10 cellular contexts compared by ENCODE assay signal in genomic region chr6:163459536-163459935, GRCh38. TPM values are rescaled to one million over a fixed set of nuclear protein-coding genes. Genes with fewer than 3 reads are reported as not detected.
A peak's percentile ranks its signal among the peaks of the same experiment; 100 is the strongest.
DNase-seq lines count a peak whose midpoint lies in the region; ATAC-seq, FAIRE-seq and TF ChIP-seq lines count a peak whose summit lies in the region.
"Had no signal": no experiment of that assay in that cellular context is flagged by ENCODE, and none has a peak within 500 bp of the region (broad histone marks: within the 10 kb centered on the region; RNA-seq: fewer than 3 reads in every experiment).

No MANE protein-coding gene starts in this region.

- H3K36me3 ChIP-seq in endothelial cell of umbilical vein (ENCODE audit: control insufficient read depth in 2 of 2, extremely low read depth in 1 of 2, insufficient read depth in 2 of 2, low read length in 2 of 2) (peaks cover 0 to 2% of the 10 kb centered on the region in 2 experiments), skeletal muscle satellite cell (ENCODE audit: insufficient read depth, low read length) (no peaks in the 10 kb centered on the region)

- H3K9me3 ChIP-seq in T-helper 17 cell (ENCODE audit: control insufficient read depth, low read length, poor library complexity, severe bottlenecking), result no peaks in the 10 kb centered on the region
- H3K9me3 ChIP-seq in endothelial cell of umbilical vein (replicated peaks; ENCODE audit: control insufficient read depth, insufficient read depth, low read length), result no peaks in the 10 kb centered on the region
- H3K9me3 ChIP-seq in skeletal muscle satellite cell (replicated peaks; ENCODE audit: low read length), result no peaks in the 10 kb centered on the region

- no peaks in the 10 kb centered on the region for H3K9me3 Mint-ChIP-seq in activated T-cell treated with anti-CD3 and anti-CD28 coated beads, Interleukin-2, amount 50 U/mL, for 4 hours

- ATAC-seq in activated T-cell treated with anti-CD3 and anti-CD28 coated beads, Interleukin-2, amount 50 U/mL, for 4 hours, result no peak
- ATAC-seq in T-helper 17 cell (no peak), HG02798 (IDR thresholded peaks at IDR 0.05; ENCODE audit: poor library complexity, unreplicated experiment) (no peak)

- no peaks in the 10 kb centered on the region for H3K27me3 Mint-ChIP-seq in activated T-cell treated with anti-CD3 and anti-CD28 coated beads, Interleukin-2, amount 50 U/mL, for 4 hours (ENCODE audit: low read depth)
- H3K27me3 Mint-ChIP-seq in T-helper 17 cell, result no peaks in the 10 kb centered on the region

- peaks cover 2% of the 10 kb centered on the region for H3K9me1 ChIP-seq in endothelial cell of umbilical vein (replicated peaks; ENCODE audit: control insufficient read depth, extremely low read depth, insufficient read depth, low read length)

- H3K4me1 Mint-ChIP-seq in activated T-cell treated with anti-CD3 and anti-CD28 coated beads, Interleukin-2, amount 50 U/mL, for 4 hours (ENCODE audit: low read depth), result peaks cover 76% of the 10 kb centered on the region
- peaks cover 70% of the 10 kb centered on the region for H3K4me1 Mint-ChIP-seq in T-helper 17 cell

- H2AFZ ChIP-seq in endothelial cell of umbilical vein (ENCODE audit: low read depth, low read length), result no peak overlapping the region

- H3K79me2 ChIP-seq in endothelial cell of umbilical vein (ENCODE audit: control insufficient read depth, insufficient read depth, low read length), result peaks cover 100% of the 10 kb centered on the region

- H3K36me3 Mint-ChIP-seq in activated T-cell treated with anti-CD3 and anti-CD28 coated beads, Interleukin-2, amount 50 U/mL, for 4 hours (ENCODE audit: insufficient read depth), result peaks cover 24% of the 10 kb centered on the region
- peaks cover 6% of the 10 kb centered on the region for H3K36me3 Mint-ChIP-seq in T-helper 17 cell (ENCODE audit: low read depth)

- no peak for DNase-seq in activated T-cell treated with anti-CD3 and anti-CD28 coated beads, Interleukin-2, amount 50 U/mL, for 4 hours
- DNase-seq in activated T-cell treated with anti-CD3 and anti-CD28 coated beads, Interleukin-2, amount 50 U/mL, for 1 hour, result no peak
- DNase-seq in T-helper 17 cell (no peak), endothelial cell of umbilical vein (ENCODE audit: low read depth, low spot score) (no peak), NOMO-1 treated with dmso at 0.1 percent for 144 hours (lab: John Stamatoyannopoulos, UW; ENCODE audit: unreplicated experiment) (no peak), HPDE6-E6E7 (ENCODE audit: extremely low spot score) (no peak)
- DNase-seq: NCI-H69; stimulated activated CD4-positive, alpha-beta T cell treated with anti-CD3 and anti-CD28 coated beads, Interleukin-4, amount 100 ng/mL, for 1 hour had no signal

- CTCF ChIA-PET in endothelial cell of umbilical vein (lab: Charles Lee), result interaction anchor here (1.1 to 1.5 kb wide), 3 partner anchors 15 to 95 kb away, joined by 4 to 8 read pairs (median 7); no protein-coding TSS in a partner anchor

- no peak for FAIRE-seq in endothelial cell of umbilical vein (lab: Jason Lieb, UNC)

- H3K27ac Mint-ChIP-seq in T-helper 17 cell, result peak overlapping the region; percentile 98

- H3K4me2 ChIP-seq in endothelial cell of umbilical vein (ENCODE audit: insufficient read depth, low read length) (peak overlapping the region; percentile 97), skeletal muscle satellite cell (ENCODE audit: low read length) (peak overlapping the region; percentile 85)

- no peak for TF ChIP-seq CTCF in endothelial cell of umbilical vein (IDR thresholded peaks at IDR 0.05; ENCODE audit: extremely low read depth in 1 of 2, insufficient read depth in 1 of 2, low read depth in 1 of 2, low read length in 2 of 2)

- no peaks in the 10 kb centered on the region for H3K27me3 ChIP-seq in endothelial cell of umbilical vein (ENCODE audit: control insufficient read depth in 2 of 2, insufficient read depth in 2 of 2, low read length in 2 of 2)
- H3K27me3 ChIP-seq in skeletal muscle satellite cell (ENCODE audit: control insufficient read depth, insufficient read depth, low read length), result no peaks in the 10 kb centered on the region

- H3K4me1 ChIP-seq in endothelial cell of umbilical vein (ENCODE audit: control insufficient read depth, extremely low read depth, insufficient read depth, low read length) (peaks cover 43% of the 10 kb centered on the region), skeletal muscle satellite cell (ENCODE audit: control insufficient read depth, insufficient read depth, low read length) (peaks cover 54% of the 10 kb centered on the region)

- H3K9ac ChIP-seq in endothelial cell of umbilical vein (replicated peaks; ENCODE audit: extremely low read depth, insufficient read depth, low read length) (no peak overlapping the region), skeletal muscle satellite cell (ENCODE audit: low read depth, low read length) (peak overlapping the region; percentile 72)

- TF ChIP-seq POLR2A in endothelial cell of umbilical vein (IDR thresholded peaks at IDR 0.05; ENCODE audit: low read depth, low read length), result no peak

- H3K4me3 ChIP-seq in endothelial cell of umbilical vein (replicated peaks in 1 of 3; ENCODE audit: insufficient read depth in 1 of 3, low read depth in 1 of 3, low read length in 3 of 3), result peak overlapping the region in 1 of 3 experiments; percentile 77
- H3K4me3 ChIP-seq in skeletal muscle satellite cell (ENCODE audit: low read length), result no peak overlapping the region

- dilution Hi-C loops in endothelial cell of umbilical vein (cut with MboI; ENCODE audit: extremely low pct_ligation_motif_present, low sequenced_read_pairs), result no loop called here

- BruUV-seq in endothelial cell of umbilical vein (replicated peaks; lab: Mats Ljungman, UMichigan), result no TSS peak

- POLR2A ChIA-PET in endothelial cell of umbilical vein (lab: Charles Lee), result interaction anchor here (1.1 kb wide), 1 partner anchor 11 kb away, joined by 3 read pairs; no protein-coding TSS in a partner anchor

- no peak overlapping the region for H3K27ac ChIP-seq in endothelial cell of umbilical vein (ENCODE audit: insufficient read depth, low read depth, low read length)

- peaks cover 28% of the 10 kb centered on the region for H4K20me1 ChIP-seq in endothelial cell of umbilical vein (replicated peaks; ENCODE audit: control insufficient read depth, extremely low read depth, insufficient read depth, low read length)

- intact Hi-C loops in endothelial cell of umbilical vein (cut with micrococcal nuclease), result no loop called here

- peak overlapping the region; percentile 89 for H3K4me3 Mint-ChIP-seq in activated T-cell treated with anti-CD3 and anti-CD28 coated beads, Interleukin-2, amount 50 U/mL, for 4 hours
- peak overlapping the region; percentile 93 for H3K4me3 Mint-ChIP-seq in T-helper 17 cell

TF ChIP-seq in endothelial cell of umbilical vein, 7 proteins besides CTCF, POLR2A, EP300 and RAD21:
- TF ChIP-seq POLR2AphosphoS5 (IDR thresholded peaks at IDR 0.05; ENCODE audit: insufficient read depth, low read depth, low read length) (no peak), GATA2 (IDR thresholded peaks at IDR 0.05; ENCODE audit: insufficient read depth, insufficient read length, low read depth, low read length) (no peak), JUN (IDR thresholded peaks at IDR 0.05; ENCODE audit: borderline replicate concordance, insufficient read depth, insufficient read length, low read depth) (no peak), EZH2 (IDR thresholded peaks at IDR 0.05; ENCODE audit: borderline replicate concordance, low read depth, low read length, severe bottlenecking) (no peak), MYC (IDR thresholded peaks at IDR 0.05; ENCODE audit: low read depth, low read length) (no peak), FOS (IDR thresholded peaks at IDR 0.05; ENCODE audit: borderline replicate concordance, insufficient read depth, low read length) (no peak)
- TF ChIP-seq, protein P1, sequence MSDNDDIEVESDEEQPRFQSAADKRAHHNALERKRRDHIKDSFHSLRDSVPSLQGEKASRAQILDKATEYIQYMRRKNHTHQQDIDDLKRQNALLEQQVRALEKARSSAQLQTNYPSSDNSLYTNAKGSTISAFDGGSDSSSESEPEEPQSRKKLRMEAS (IDR thresholded peaks at IDR 0.05; ENCODE audit: insufficient read depth, insufficient read length), result no peak
TF ChIP-seq in endothelial cell of umbilical vein: peak in this region for 0.

RNA-seq across cellular contexts. Expression of gene QKI, which starts 45.0 kb away (rescaled TPM):
- total RNA-seq in activated T-cell treated with anti-CD3 and anti-CD28 coated beads, Interleukin-2, amount 50 U/mL, for 4 hours, result 10 to 100 TPM; 58.6 to 65.4 (median 61.2) TPM
- 10 to 100 TPM; 87.4 to 95.3 TPM for total RNA-seq in T-helper 17 cell
- 232 and 233 TPM in 2 replicates for total RNA-seq in endothelial cell of umbilical vein
- polyA plus RNA-seq in endothelial cell of umbilical vein, result 175 and 178 TPM in 2 replicates
- polyA plus RNA-seq in endothelial cell of umbilical vein (2011; cell fraction: cytosol; rRNA removed), result 152 and 173 TPM in 2 replicates
- 179 and 220 TPM in 2 replicates for polyA plus RNA-seq in endothelial cell of umbilical vein (2011; cell fraction: nucleus; rRNA removed)
- polyA plus RNA-seq in endothelial cell of umbilical vein (2012), result 92.6 and 143 TPM in 2 replicates
- polyA minus RNA-seq in endothelial cell of umbilical vein, result 484 and 519 TPM in 2 replicates
- polyA minus RNA-seq in endothelial cell of umbilical vein (2011; cell fraction: cytosol; rRNA and poly(A)+ RNA removed), result 83.3 TPM
- 324 and 418 TPM in 2 replicates for polyA minus RNA-seq in endothelial cell of umbilical vein (2011; cell fraction: nucleus; rRNA and poly(A)+ RNA removed)
- 130 and 137 TPM in 2 replicates for total RNA-seq in skeletal muscle satellite cell (2012; rRNA removed)
